In the genomic region with DNA sequence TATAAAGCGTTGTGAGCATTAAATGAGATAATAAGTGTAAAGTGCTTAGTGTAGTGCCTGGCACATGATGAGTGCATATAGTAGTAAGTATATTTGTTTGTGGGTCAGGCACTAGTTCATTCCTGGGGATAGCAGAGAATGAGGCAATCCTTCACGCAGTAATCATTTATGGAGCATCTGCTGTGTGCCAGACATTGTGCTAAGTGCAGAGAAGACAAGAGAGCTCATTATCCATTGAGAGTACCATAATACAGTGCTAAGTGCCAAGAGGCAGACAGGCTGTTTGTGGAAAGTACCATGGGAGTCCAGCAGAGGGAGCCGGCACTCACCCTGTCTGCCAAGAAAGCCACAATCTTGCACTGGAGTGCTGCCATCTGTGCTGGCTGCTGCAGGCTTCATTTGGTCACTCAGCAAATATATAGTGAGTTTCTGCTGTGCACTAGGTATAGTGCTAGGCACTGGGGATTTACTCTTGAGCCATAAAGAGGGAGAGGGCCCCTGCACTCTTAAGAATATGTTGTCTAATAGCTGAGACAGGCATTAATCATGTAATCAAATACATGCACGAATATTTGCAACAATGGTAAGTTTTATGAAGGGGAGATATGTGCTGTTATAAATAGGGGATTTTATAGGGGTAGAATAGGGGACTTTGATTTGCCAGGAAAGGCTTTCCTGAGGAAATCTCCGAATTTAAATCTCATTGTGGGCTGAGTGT, we compare ENCODE assay signal across 8 cellular contexts. TPM values are rescaled to one million over a fixed set of nuclear protein-coding genes. Genes with fewer than 3 reads are reported as not detected.
A peak's percentile ranks its signal among the peaks of the same experiment; 100 is the strongest.
DNase-seq lines count a peak whose midpoint lies in the region; ATAC-seq and TF ChIP-seq lines count a peak whose summit lies in the region.

No MANE protein-coding gene starts in this region.

- DNase-seq in DMS153 (lab: John Stamatoyannopoulos, UW) (peak; percentile 41), DMS153 treated with DMSO at 0.1 percent for 48 hours (lab: John Stamatoyannopoulos, UW; ENCODE audit: unreplicated experiment) (no peak), NB4 (ENCODE audit: low read depth) (peak; percentile 86), SK-N-SH (peak; percentile 78), tibial nerve (ENCODE audit: low spot score in 2 of 2) (peak; percentile 83 to 94)
- peak; percentile 81 for DNase-seq in activated naive CD4-positive, alpha-beta T cell treated with anti-CD3 and anti-CD28 coated beads for 36 hours

- ATAC-seq in gastroesophageal sphincter: peak; percentile 91

- no peak for TF ChIP-seq EP300 in SK-N-SH (IDR thresholded peaks at IDR 0.05; ENCODE audit: borderline replicate concordance in 1 of 2, low read depth in 1 of 2, low read length in 1 of 2)
- no peak for TF ChIP-seq EP300 in gastroesophageal sphincter (IDR thresholded peaks at IDR 0.05)
- peak; percentile 40 to 68 for TF ChIP-seq EP300 in tibial nerve (IDR thresholded peaks at IDR 0.05)

- no peak overlapping the region for H3K4me3 Mint-ChIP-seq in activated naive CD4-positive, alpha-beta T cell treated with anti-CD3 and anti-CD28 coated beads for 36 hours

- H3K9me3 Mint-ChIP-seq in activated naive CD4-positive, alpha-beta T cell treated with anti-CD3 and anti-CD28 coated beads for 36 hours: no peaks in the 10 kb centered on the region

- no peaks in the 10 kb centered on the region for H3K9me2 ChIP-seq in SK-N-SH

- H3K27me3 Mint-ChIP-seq in activated naive CD4-positive, alpha-beta T cell treated with anti-CD3 and anti-CD28 coated beads for 36 hours (ENCODE audit: low read depth): no peaks in the 10 kb centered on the region

- H3K27ac ChIP-seq in SK-N-SH (ENCODE audit: low read depth in 2 of 2, low read length in 1 of 2) (no peak overlapping the region), gastroesophageal sphincter (no peak overlapping the region), parathyroid adenoma (no peak overlapping the region), tibial nerve (peak overlapping the region in 3 of 4 donors; percentile 50 to 65 (median 54))

- H3K4me1 ChIP-seq in SK-N-SH (ENCODE audit: control insufficient read depth in 1 of 2, insufficient read depth in 2 of 2, low read depth in 1 of 2, low read length in 1 of 2) (peaks cover 4 to 5% of the 10 kb centered on the region in 2 experiments; a peak in 2 of 4 replicates), gastroesophageal sphincter (peaks cover 0 to 76% (median 21%) of the 10 kb centered on the region in 3 donors), parathyroid adenoma (peaks cover 6% of the 10 kb centered on the region), tibial nerve (peaks cover 0 to 77% (median 15%) of the 10 kb centered on the region in 4 donors)

- H3K4me1 Mint-ChIP-seq in activated naive CD4-positive, alpha-beta T cell treated with anti-CD3 and anti-CD28 coated beads for 36 hours (ENCODE audit: low read depth): peaks cover 75% of the 10 kb centered on the region

- peaks cover 4% of the 10 kb centered on the region for H3F3A ChIP-seq in SK-N-SH (replicated peaks; ENCODE audit: insufficient read depth)

- WGBS in SK-N-SH (ENCODE audit: low lambda C conversion rate): 54% methylated on average over 5 of the region's 5 CpGs
- WGBS in gastroesophageal sphincter (ENCODE audit: low coverage in 1 of 2), 2 donors: 11 to 22% methylated on average over 3 to 5 of the region's 5 CpGs
- WGBS in tibial nerve, 2 donors: 21% methylated on average over 5 of the region's 5 CpGs

- peaks cover 9 to 28% of the 10 kb centered on the region in 2 experiments for H3K36me3 ChIP-seq in SK-N-SH (replicated peaks in 1 of 2; ENCODE audit: control insufficient read depth in 1 of 2, insufficient read depth in 2 of 2, low read length in 1 of 2)
- H3K36me3 ChIP-seq in gastroesophageal sphincter: peaks cover 0 to 15% of the 10 kb centered on the region in 2 donors
- H3K36me3 ChIP-seq in parathyroid adenoma (ENCODE audit: control insufficient read depth, insufficient read depth, low read length): no peaks in the 10 kb centered on the region
- peaks cover 0 to 23% (median 2%) of the 10 kb centered on the region in 3 donors for H3K36me3 ChIP-seq in tibial nerve

- TF ChIP-seq POLR2A in NB4 (IDR thresholded peaks at IDR 0.05; ENCODE audit: extremely low read depth, insufficient read length) (no peak), gastroesophageal sphincter (IDR thresholded peaks at IDR 0.05) (no peak), tibial nerve (IDR thresholded peaks at IDR 0.05) (no peak)

- H3K9ac ChIP-seq in SK-N-SH (no peak overlapping the region), parathyroid adenoma (no peak overlapping the region)

- peaks cover 49% of the 10 kb centered on the region for H3K36me3 Mint-ChIP-seq in activated naive CD4-positive, alpha-beta T cell treated with anti-CD3 and anti-CD28 coated beads for 36 hours (ENCODE audit: low read depth)

- TF ChIP-seq CTCF in NB4 (IDR thresholded peaks at IDR 0.05; ENCODE audit: low read depth, low read length) (peak; percentile 98), SK-N-SH (IDR thresholded peaks at IDR 0.05) (peak; percentile 85), gastroesophageal sphincter (IDR thresholded peaks at IDR 0.05) (peak; percentile 88 to 95 (median 90)), parathyroid adenoma (IDR thresholded peaks at IDR 0.05) (peak; percentile 91), tibial nerve (IDR thresholded peaks at IDR 0.05) (peak; percentile 82 to 99 (median 87))

- peak overlapping the region; percentile 51 for H3K27ac Mint-ChIP-seq in activated naive CD4-positive, alpha-beta T cell treated with anti-CD3 and anti-CD28 coated beads for 36 hours

- no peak overlapping the region for H2AFZ ChIP-seq in SK-N-SH (ENCODE audit: low read depth)
- H2AFZ ChIP-seq in parathyroid adenoma: no peak overlapping the region

- no peak overlapping the region for H3K4me3 ChIP-seq in NB4 (ENCODE audit: low read depth, low read length)
- H3K4me3 ChIP-seq in SK-N-SH (ENCODE audit: low read depth in 2 of 2, low read length in 1 of 2): no peak overlapping the region
- no peak overlapping the region for H3K4me3 ChIP-seq in gastroesophageal sphincter
- H3K4me3 ChIP-seq in parathyroid adenoma (ENCODE audit: low read depth, low read length): no peak overlapping the region
- H3K4me3 ChIP-seq in tibial nerve: no peak overlapping the region

- CTCF ChIA-PET in SK-N-SH (lab: Yijun Ruan, JAX): interaction anchor here (0.5 to 14.0 kb wide), 35 partner anchors 9 to 845 kb away, joined by 3 to 280 read pairs (median 4); partner anchors contain the start of genes BLCAP, MROH8 and RPN2
- CTCF ChIA-PET in activated naive CD4-positive, alpha-beta T cell treated with anti-CD3 and anti-CD28 coated beads for 36 hours (lab: Charles Lee): interaction anchor here (0.7 to 8.4 kb wide), 14 partner anchors 9 to 347 kb away, joined by 3 to 45 read pairs (median 4); partner anchors contain the start of genes MANBAL, MROH8, RBL1 and RPN2

- no peaks in the 10 kb centered on the region for H3K27me3 ChIP-seq in SK-N-SH (ENCODE audit: insufficient read depth)
- H3K27me3 ChIP-seq in gastroesophageal sphincter: no peaks in the 10 kb centered on the region
- no peaks in the 10 kb centered on the region for H3K27me3 ChIP-seq in parathyroid adenoma (ENCODE audit: control insufficient read depth, insufficient read depth, low read length)
- H3K27me3 ChIP-seq in tibial nerve: no peaks in the 10 kb centered on the region

- peak; percentile 71 for TF ChIP-seq RAD21 in SK-N-SH (IDR thresholded peaks at IDR 0.05; ENCODE audit: low read length)

- H3K79me2 ChIP-seq in SK-N-SH (ENCODE audit: insufficient read depth) (peaks cover 98% of the 10 kb centered on the region), parathyroid adenoma (peaks cover 43% of the 10 kb centered on the region)

- POLR2A ChIA-PET in SK-N-SH (lab: Yijun Ruan, JAX): no interaction called here

- H3K4me2 ChIP-seq in SK-N-SH (no peak overlapping the region), parathyroid adenoma (ENCODE audit: low read length) (no peak overlapping the region)

- H3K9me3 ChIP-seq in SK-N-SH (no peaks in the 10 kb centered on the region), gastroesophageal sphincter (no peaks in the 10 kb centered on the region), parathyroid adenoma (ENCODE audit: control insufficient read depth, low read length) (no peaks in the 10 kb centered on the region), tibial nerve (no peaks in the 10 kb centered on the region)

- H4K20me1 ChIP-seq in SK-N-SH (ENCODE audit: insufficient read depth): peaks cover 65% of the 10 kb centered on the region

- intact Hi-C loops in activated naive CD4-positive, alpha-beta T cell treated with anti-CD3 and anti-CD28 coated beads for 36 hours (cut with micrococcal nuclease): loop anchor here (5.0 kb wide), 1 partner anchor 185 kb away; no protein-coding TSS in a partner anchor

TF ChIP-seq in SK-N-SH, 30 proteins besides CTCF, POLR2A, EP300 and RAD21 (continues in another document):
- TF ChIP-seq TCF12 (IDR thresholded peaks at IDR 0.05): peak; percentile 27; the same call in 1 of the 2 replicates
- TF ChIP-seq NRF1 (IDR thresholded peaks at IDR 0.05; ENCODE audit: low read depth, low read length): no peak
- TF ChIP-seq MXI1 (IDR thresholded peaks at IDR 0.05; ENCODE audit: low read depth, low read length): 0 out of 2 replicates have a peak, but pooled peaks have one; percentile 46
- TF ChIP-seq NFIC (IDR thresholded peaks at IDR 0.05; ENCODE audit: borderline replicate concordance): peak; percentile 75
- no peak for TF ChIP-seq RXRA (IDR thresholded peaks at IDR 0.05; ENCODE audit: borderline replicate concordance, low read depth)
- TF ChIP-seq RFX5 (IDR thresholded peaks at IDR 0.05; ENCODE audit: low read length): no peak
- TF ChIP-seq ELF1 (IDR thresholded peaks at IDR 0.05): no peak
- TF ChIP-seq, protein P1, sequence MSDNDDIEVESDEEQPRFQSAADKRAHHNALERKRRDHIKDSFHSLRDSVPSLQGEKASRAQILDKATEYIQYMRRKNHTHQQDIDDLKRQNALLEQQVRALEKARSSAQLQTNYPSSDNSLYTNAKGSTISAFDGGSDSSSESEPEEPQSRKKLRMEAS (IDR thresholded peaks at IDR 0.05; ENCODE audit: low read depth): 0 out of 2 replicates have a peak, but pooled peaks have one; percentile 11
- no peak for TF ChIP-seq TEAD4 (IDR thresholded peaks at IDR 0.05; ENCODE audit: borderline replicate concordance, insufficient read depth)

RNA-seq across cellular contexts. Expression of gene MROH8, which starts 12.9 kb away (rescaled TPM):
- polyA plus RNA-seq in SK-N-SH (2012; rRNA removed): 3.2 and 3.5 TPM in 2 replicates
- 2.7 and 2.9 TPM in 2 replicates for polyA plus RNA-seq in SK-N-SH (2012; cell fraction: cytosol; rRNA removed)
- polyA plus RNA-seq in SK-N-SH (2012; cell fraction: nucleus; rRNA removed): 3.4 and 5.5 TPM in 2 replicates
- under 1 TPM; 0.54 to 0.91 TPM for total RNA-seq in activated naive CD4-positive, alpha-beta T cell treated with anti-CD3 and anti-CD28 coated beads for 36 hours
- 1 to 10 TPM; 1.6 to 6.2 (median 3.2) TPM for total RNA-seq in gastroesophageal sphincter
- total RNA-seq in tibial nerve: 1 to 10 TPM; 1.9 to 2.7 (median 2.4) TPM

RNA-seq across cellular contexts. Expression of gene RPN2, which starts 13.2 kb away (rescaled TPM):
- 420 and 596 TPM in 2 replicates for polyA plus RNA-seq in SK-N-SH (2012; rRNA removed)
- 321 and 410 TPM in 2 replicates for polyA plus RNA-seq in SK-N-SH (2012; cell fraction: cytosol; rRNA removed)
- 270 and 432 TPM in 2 replicates for polyA plus RNA-seq in SK-N-SH (2012; cell fraction: nucleus; rRNA removed)
- total RNA-seq in activated naive CD4-positive, alpha-beta T cell treated with anti-CD3 and anti-CD28 coated beads for 36 hours: 100 to 1,000 TPM; 102 to 104 TPM
- total RNA-seq in gastroesophageal sphincter (100 to 1,000 TPM in 3 of 4 donors, 10 to 100 TPM in 1; 86.7 to 114 (median 110) TPM), tibial nerve (100 to 1,000 TPM in 2 of 4 donors, 10 to 100 TPM in 2; 87.7 to 124 (median 101) TPM)

Comparison
In these comparisons a context has a peak if more than half of its experiments do, and no peak if none do; other contexts are left out.
1. H3K27ac ChIP-seq: peak in tibial nerve (3 of 4); none in SK-N-SH (0 of 2), gastroesophageal sphincter (0 of 4) and parathyroid adenoma (single experiment).
2. Peak in every context shown above with its lines, with median percentiles within 50 percentile points of each other: CTCF ChIP-seq.